In the genomic region with DNA sequence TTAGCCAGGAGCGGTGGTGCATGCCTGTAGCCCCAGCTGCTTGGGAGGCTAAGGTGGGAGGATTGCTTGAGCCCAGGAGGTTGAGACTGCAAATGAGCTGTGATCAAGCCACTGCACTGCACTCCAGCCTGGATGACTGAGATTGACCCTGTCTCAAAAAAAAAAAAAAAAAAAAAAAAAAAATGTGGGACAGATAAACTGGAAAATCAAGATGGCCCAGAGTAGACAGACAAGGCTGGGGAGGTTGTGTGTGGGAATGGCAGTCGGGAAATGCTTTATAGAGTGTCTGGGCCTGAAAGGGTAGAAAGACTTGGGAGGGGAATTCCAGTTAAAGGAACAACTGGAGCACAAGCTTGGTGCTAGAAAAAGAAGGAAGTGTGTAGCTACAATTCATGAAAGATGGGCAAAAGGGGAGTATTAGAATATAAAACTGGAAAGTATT, we compare ENCODE assay signal across 8 cellular contexts. TPM values are rescaled to one million over a fixed set of nuclear protein-coding genes. Genes with fewer than 3 reads are reported as not detected.
DNase-seq lines count a peak whose midpoint lies in the region; TF ChIP-seq lines count a peak whose summit lies in the region.
"Had no signal": no experiment of that assay in that cellular context is flagged by ENCODE, and none has a peak within 500 bp of the region (broad histone marks: within the 10 kb centered on the region; RNA-seq: fewer than 3 reads in every experiment).

No MANE protein-coding gene starts in this region.

- H3K4me3 ChIP-seq in Karpas-422 (ENCODE audit: low read length) (peak overlapping the region; percentile 85), neuron (ENCODE audit: low read length) (peak overlapping the region; percentile 94), thyroid gland (replicated peaks in 1 of 3) (no peak overlapping the region)

- TF ChIP-seq CTCF in brain (conservative IDR thresholded peaks at IDR 0.05) (no peak), thyroid gland (IDR thresholded peaks at IDR 0.05) (no peak)

- H3K36me3 ChIP-seq in ES-I3 (ENCODE audit: insufficient read depth, low read length), result peaks cover 31% of the 10 kb centered on the region
- H3K36me3 ChIP-seq in Karpas-422 (ENCODE audit: insufficient read depth, low read length), result peaks cover 30% of the 10 kb centered on the region
- H3K36me3 ChIP-seq in neuron (ENCODE audit: insufficient read depth, low read length), result peaks cover 26% of the 10 kb centered on the region
- peaks cover 15 to 16% of the 10 kb centered on the region in 2 donors for H3K36me3 ChIP-seq in thyroid gland

- peaks cover 74% of the 10 kb centered on the region for H3K79me2 ChIP-seq in Karpas-422 (ENCODE audit: low read length)

- H3K4me1 ChIP-seq in ES-I3 (ENCODE audit: insufficient read depth, low read length) (peaks cover 24% of the 10 kb centered on the region), Karpas-422 (ENCODE audit: low read length) (peaks cover 78% of the 10 kb centered on the region), neuron (ENCODE audit: insufficient read depth, low read length) (peaks cover 36% of the 10 kb centered on the region), thyroid gland (peaks cover 11 to 20% of the 10 kb centered on the region in 2 donors)

- no peak for TF ChIP-seq POLR2A in thyroid gland (IDR thresholded peaks at IDR 0.05)

- peaks cover 28% of the 10 kb centered on the region for H4K20me1 ChIP-seq in Karpas-422 (ENCODE audit: insufficient read depth, low read depth, low read length)

- H3K9ac ChIP-seq in ES-I3 (ENCODE audit: low read depth, low read length) (peak overlapping the region; percentile 71), Karpas-422 (ENCODE audit: low read length) (peak overlapping the region; percentile 91)

- H3K27me3 ChIP-seq in Karpas-422 (ENCODE audit: low read length) (no peaks in the 10 kb centered on the region), neuron (ENCODE audit: insufficient read depth, low read length) (no peaks in the 10 kb centered on the region), thyroid gland (no peaks in the 10 kb centered on the region)

- 65 to 70% methylated on average over 2 of the region's 2 CpGs for WGBS in thyroid gland, 2 donors

- peak overlapping the region; percentile 35 to 99 (median 90) for H3K27ac Mint-ChIP-seq in brain

- H3K27ac ChIP-seq in Karpas-422 (ENCODE audit: low read length), result peak overlapping the region; percentile 77
- no peak overlapping the region for H3K27ac ChIP-seq in thyroid gland

- H3K36me3 Mint-ChIP-seq in brain, result peaks cover 32% of the 10 kb centered on the region

- H3K9me2 ChIP-seq in Karpas-422 (replicated peaks; ENCODE audit: insufficient read depth, low read length), result no peaks in the 10 kb centered on the region

- H3K4me1 Mint-ChIP-seq in brain, result peaks cover 77% of the 10 kb centered on the region

- no peak overlapping the region for H2AFZ ChIP-seq in Karpas-422 (ENCODE audit: low read length)
- H2AFZ ChIP-seq in neuron (ENCODE audit: low read depth, low read length), result no peak overlapping the region

- H3K9me3 ChIP-seq in ES-I3 (ENCODE audit: control insufficient read depth, insufficient read depth, low read length) (no peaks in the 10 kb centered on the region), Karpas-422 (ENCODE audit: low read length) (no peaks in the 10 kb centered on the region), neuron (ENCODE audit: low read length) (no peaks in the 10 kb centered on the region), thyroid gland (no peaks in the 10 kb centered on the region)

- peak overlapping the region; percentile 77 for H3K4me2 ChIP-seq in Karpas-422 (ENCODE audit: low read depth, low read length, poor library complexity, severe bottlenecking)

- intact Hi-C loops in thyroid gland (cut with DNase I), result no loop called here

- peaks cover 16% of the 10 kb centered on the region for H3K27me3 Mint-ChIP-seq in brain

- H3K4me3 Mint-ChIP-seq in brain, result peak overlapping the region; percentile 94 to 99 (median 96)

- DNase-seq in Karpas-422, result peak; percentile 49
- DNase-seq in hypothalamus (lab: John Stamatoyannopoulos, UW), result no peak
- DNase-seq in thyroid gland, result no peak
- no peak for DNase-seq in NCI-H1417 (lab: John Stamatoyannopoulos, UW)
- DNase-seq: right cardiac atrium had no signal

- H3K9me3 Mint-ChIP-seq in brain, result no peaks in the 10 kb centered on the region

RNA-seq across cellular contexts. Expression of gene WDR74, which starts 18.2 kb away (rescaled TPM):
- total RNA-seq in Karpas-422 (2014; rRNA removed; shearing (Covaris generic); ENCODE audit: low replicate concordance), result 44.0 and 123 TPM in 2 replicates
- polyA plus RNA-seq in brain (ENCODE audit: insufficient read depth, low read depth, low replicate concordance), result 58.7 TPM
- total RNA-seq in thyroid gland, result 10 to 100 TPM; 25.2 to 76.1 (median 33.6) TPM

RNA-seq across cellular contexts. Expression of gene SLC3A2, which starts 23.1 kb away (rescaled TPM):
- 167 and 208 TPM in 2 replicates for total RNA-seq in Karpas-422 (2014; rRNA removed; shearing (Covaris generic); ENCODE audit: low replicate concordance)
- 175 TPM for polyA plus RNA-seq in brain (ENCODE audit: insufficient read depth, low read depth, low replicate concordance)
- total RNA-seq in thyroid gland, result 100 to 1,000 TPM; 145 to 295 (median 159) TPM

RNA-seq across cellular contexts. Expression of gene TEX54, which starts 24.9 kb away (rescaled TPM):
- total RNA-seq in Karpas-422 (2014; rRNA removed; shearing (Covaris generic); ENCODE audit: low replicate concordance), result 2.7 TPM in 1 of 2 replicates, not detected in the other
- polyA plus RNA-seq in brain (ENCODE audit: insufficient read depth, low read depth, low replicate concordance), result not detected
- not detected for total RNA-seq in thyroid gland
- total RNA-seq: right cardiac atrium had no signal
- polyA plus RNA-seq: right cardiac atrium had no signal

RNA-seq across cellular contexts. Expression of gene STX5, which starts 25.7 kb away (rescaled TPM):
- total RNA-seq in Karpas-422 (2014; rRNA removed; shearing (Covaris generic); ENCODE audit: low replicate concordance), result 30.0 and 39.9 TPM in 2 replicates
- polyA plus RNA-seq in brain (ENCODE audit: insufficient read depth, low read depth, low replicate concordance), result 75.3 TPM
- 10 to 100 TPM; 26.3 to 62.8 (median 56.7) TPM for total RNA-seq in thyroid gland

RNA-seq across cellular contexts. Expression of gene NXF1, which starts 52.3 kb away (rescaled TPM):
- total RNA-seq in Karpas-422 (2014; rRNA removed; shearing (Covaris generic); ENCODE audit: low replicate concordance), result 37.5 and 41.1 TPM in 2 replicates
- 59.1 TPM for polyA plus RNA-seq in brain (ENCODE audit: insufficient read depth, low read depth, low replicate concordance)
- total RNA-seq in thyroid gland, result 10 to 100 TPM; 56.8 to 83.7 (median 80.9) TPM

Comparison
In these comparisons a context has a peak if more than half of its experiments do, and no peak if none do; other contexts are left out.
1. H3K4me3 ChIP-seq: peak in Karpas-422 (single experiment) and neuron (single experiment); none in thyroid gland (0 of 3).